In genomic region chr2:234142530-234142929, GRCh38 we compare ENCODE assay signal across 14 cellular contexts.
"Had no signal": no experiment of that assay in that cellular context is flagged by ENCODE, and none has a peak within 500 bp of the region (broad histone marks: within the 10 kb centered on the region; RNA-seq: fewer than 3 reads in every experiment).

No MANE protein-coding gene starts in this region.

- H3K4me3 Mint-ChIP-seq: activated CD4-positive, alpha-beta T cell treated with anti-CD3 and anti-CD28 coated beads, Interleukin-2, amount 10 ng/mL, durations not matched to agents 24 days and 14 days; activated naive CD4-positive, alpha-beta T cell treated with anti-CD3 and anti-CD28 coated beads for 36 hours; T-cell had no signal

- H3K27me3 Mint-ChIP-seq: activated CD4-positive, alpha-beta T cell treated with anti-CD3 and anti-CD28 coated beads, Interleukin-2, amount 10 ng/mL, durations not matched to agents 24 days and 14 days; T-cell had no signal

- H3K4me3 ChIP-seq: gastroesophageal sphincter, pancreas had no signal

- H3K27ac Mint-ChIP-seq: activated CD4-positive, alpha-beta T cell treated with anti-CD3 and anti-CD28 coated beads, Interleukin-2, amount 10 ng/mL, durations not matched to agents 24 days and 14 days; activated naive CD4-positive, alpha-beta T cell treated with anti-CD3 and anti-CD28 coated beads for 36 hours had no signal

- H3K27ac ChIP-seq: epithelial cell of prostate, gastroesophageal sphincter, pancreas had no signal

- H3K36me3 Mint-ChIP-seq: T-cell had no signal

- H3K9me3 ChIP-seq: pancreas had no signal

- H3K4me1 ChIP-seq: gastroesophageal sphincter, pancreas had no signal

- H3K27me3 ChIP-seq: pancreas had no signal

- H3K9me3 Mint-ChIP-seq: activated naive CD4-positive, alpha-beta T cell treated with anti-CD3 and anti-CD28 coated beads for 36 hours; T-cell had no signal

- ATAC-seq: gastroesophageal sphincter, pancreas, T-cell had no signal

- DNase-seq: activated CD4-positive, alpha-beta T cell treated with anti-CD3 and anti-CD28 coated beads, Interleukin-2, amount 10 ng/mL, durations not matched to agents 24 days and 14 days; activated naive CD4-positive, alpha-beta T cell treated with anti-CD3 and anti-CD28 coated beads for 36 hours; central memory CD4-positive, alpha-beta T cell; effector memory CD4-positive, alpha-beta T cell; kidney; midbrain; pancreas; retina; stimulated activated CD4-positive, alpha-beta T cell treated with anti-CD3 and anti-CD28 coated beads, Interleukin-15, amount 100 ng/mL, for 24 hours; stimulated activated CD4-positive, alpha-beta T cell treated with anti-CD3 and anti-CD28 coated beads, Interleukin-4, amount 100 ng/mL, for 4 hours; T-cell; T1000 had no signal

- H3K36me3 ChIP-seq: gastroesophageal sphincter, pancreas had no signal
